9 cellular contexts compared by ENCODE assay signal in the genomic region with DNA sequence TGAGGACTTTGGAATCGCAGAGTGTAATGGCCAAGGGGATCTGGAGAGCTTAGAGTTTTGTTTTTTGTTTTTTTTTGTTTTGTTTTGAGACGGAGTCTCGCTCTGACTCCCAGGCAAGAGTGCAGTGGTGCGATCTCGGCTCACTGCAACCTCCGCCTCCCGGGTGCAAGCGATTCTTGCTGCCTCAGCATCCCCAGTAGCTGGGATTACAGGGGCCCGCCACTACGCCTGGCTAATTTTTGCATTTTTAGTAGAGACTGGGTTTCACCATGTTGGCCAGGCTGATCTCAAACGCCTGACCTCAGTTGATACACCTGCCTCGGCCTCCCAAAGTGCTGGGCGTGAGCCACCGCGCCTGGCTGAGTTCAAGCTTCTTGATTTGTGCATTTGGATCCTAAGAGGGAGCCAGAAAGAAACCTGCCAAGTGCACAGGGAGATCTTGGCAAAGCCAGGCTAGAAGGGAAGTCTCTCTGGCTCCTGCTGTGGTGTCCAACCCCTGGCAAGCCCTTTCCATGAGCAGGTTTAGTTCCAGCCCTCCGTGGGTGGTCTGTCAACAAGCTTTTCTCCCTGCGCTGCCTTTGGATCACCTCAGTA. TPM values are rescaled to one million over a fixed set of nuclear protein-coding genes. Genes with fewer than 3 reads are reported as not detected.
DNase-seq lines count a peak whose midpoint lies in the region; ATAC-seq and TF ChIP-seq lines count a peak whose summit lies in the region.
"Had no signal": no experiment of that assay in that cellular context is flagged by ENCODE, and none has a peak within 500 bp of the region (broad histone marks: within the 10 kb centered on the region; RNA-seq: fewer than 3 reads in every experiment).

No MANE protein-coding gene starts in this region.

- H3K9me3 ChIP-seq in naive thymus-derived CD4-positive, alpha-beta T cell (ENCODE audit: control insufficient read depth in 2 of 3, low read length in 3 of 3): peaks cover 0 to 14% (median 0%) of the 10 kb centered on the region in 3 experiments

- no peak overlapping the region for H3K27ac Mint-ChIP-seq in activated naive CD4-positive, alpha-beta T cell treated with anti-CD3 and anti-CD28 coated beads for 36 hours
- peak overlapping the region in 3 of 9 donors; percentile 57 to 86 (median 63) for H3K27ac Mint-ChIP-seq in naive thymus-derived CD4-positive, alpha-beta T cell

- 34% methylated on average over 17 of the region's 17 CpGs for WGBS in urinary bladder

- CTCF ChIA-PET in activated naive CD4-positive, alpha-beta T cell treated with anti-CD3 and anti-CD28 coated beads for 36 hours (lab: Charles Lee): interaction anchor here (0.7 kb wide), 1 partner anchor 15 kb away, joined by 3 read pairs; no protein-coding TSS in a partner anchor
- CTCF ChIA-PET in naive thymus-derived CD4-positive, alpha-beta T cell (lab: Charles Lee): interaction anchor here (0.6 kb wide), 1 partner anchor 9 kb away, joined by 3 read pairs; no protein-coding TSS in a partner anchor

- no peak for ATAC-seq in naive thymus-derived CD4-positive, alpha-beta T cell
- no peak for ATAC-seq in GM18907 (IDR thresholded peaks at IDR 0.05; ENCODE audit: unreplicated experiment)

- no peaks in the 10 kb centered on the region for H3K36me3 ChIP-seq in naive thymus-derived CD4-positive, alpha-beta T cell (ENCODE audit: control insufficient read depth in 2 of 3, insufficient read depth in 3 of 3, low read length in 3 of 3)
- H3K36me3 ChIP-seq in urinary bladder (ENCODE audit: insufficient read depth): no peaks in the 10 kb centered on the region

- H3K27me3 Mint-ChIP-seq in activated naive CD4-positive, alpha-beta T cell treated with anti-CD3 and anti-CD28 coated beads for 36 hours (ENCODE audit: low read depth): peaks cover 22% of the 10 kb centered on the region
- peaks cover 25 to 46% (median 32%) of the 10 kb centered on the region in 5 donors for H3K27me3 Mint-ChIP-seq in naive thymus-derived CD4-positive, alpha-beta T cell

- H3K4me3 ChIP-seq in epithelial cell of esophagus (ENCODE audit: low read length): peak overlapping the region; percentile 44
- H3K4me3 ChIP-seq in naive thymus-derived CD4-positive, alpha-beta T cell (ENCODE audit: low read length): peak overlapping the region; percentile 43
- peak overlapping the region; percentile 49 for H3K4me3 ChIP-seq in urinary bladder (ENCODE audit: low read depth, low read length)

- peaks cover 5% of the 10 kb centered on the region for H3K4me1 Mint-ChIP-seq in activated naive CD4-positive, alpha-beta T cell treated with anti-CD3 and anti-CD28 coated beads for 36 hours (ENCODE audit: low read depth)
- peaks cover 0 to 29% (median 11%) of the 10 kb centered on the region in 7 donors for H3K4me1 Mint-ChIP-seq in naive thymus-derived CD4-positive, alpha-beta T cell

- POLR2A ChIA-PET in naive thymus-derived CD4-positive, alpha-beta T cell (lab: Charles Lee): no interaction called here

- TF ChIP-seq CTCF in epithelial cell of esophagus (IDR thresholded peaks at IDR 0.05; ENCODE audit: insufficient read depth, low read depth, low read length, missing control alignments): no peak

- H3K27me3 ChIP-seq in naive thymus-derived CD4-positive, alpha-beta T cell (ENCODE audit: control insufficient read depth in 2 of 2, insufficient read depth in 2 of 2, low read length in 2 of 2): no peaks in the 10 kb centered on the region

- H3K4me1 ChIP-seq in naive thymus-derived CD4-positive, alpha-beta T cell (ENCODE audit: control insufficient read depth in 2 of 2, insufficient read depth in 2 of 2, low read length in 2 of 2): no peaks in the 10 kb centered on the region
- no peaks in the 10 kb centered on the region for H3K4me1 ChIP-seq in urinary bladder (ENCODE audit: insufficient read depth)

- DNase-seq in activated naive CD4-positive, alpha-beta T cell treated with anti-CD3 and anti-CD28 coated beads for 36 hours: no peak
- no peak for DNase-seq in activated naive CD4-positive, alpha-beta T cell treated with Interleukin-2 at 50 U/mL for 16 hours
- DNase-seq in epithelial cell of esophagus (ENCODE audit: low read depth): no peak
- no peak for DNase-seq in naive thymus-derived CD4-positive, alpha-beta T cell
- no peak for DNase-seq in stimulated activated naive CD4-positive, alpha-beta T cell treated with Interleukin-2 at 50 U/mL for 16 hours (lab: John Stamatoyannopoulos, UW)
- DNase-seq in NCI-H2107 treated with DMSO at 0.1 percent for 48 hours (lab: John Stamatoyannopoulos, UW; ENCODE audit: unreplicated experiment): no peak
- DNase-seq: foreskin melanocyte had no signal

- peaks cover 18% of the 10 kb centered on the region for H3K9me3 Mint-ChIP-seq in activated naive CD4-positive, alpha-beta T cell treated with anti-CD3 and anti-CD28 coated beads for 36 hours
- H3K9me3 Mint-ChIP-seq in naive thymus-derived CD4-positive, alpha-beta T cell: peaks cover 0 to 20% (median 10%) of the 10 kb centered on the region in 11 donors

- H3K27ac ChIP-seq in naive thymus-derived CD4-positive, alpha-beta T cell (ENCODE audit: low read depth, low read length): no peak overlapping the region
- H3K27ac ChIP-seq in urinary bladder (ENCODE audit: low read depth): no peak overlapping the region

- peaks cover 18% of the 10 kb centered on the region for H3K36me3 Mint-ChIP-seq in activated naive CD4-positive, alpha-beta T cell treated with anti-CD3 and anti-CD28 coated beads for 36 hours (ENCODE audit: low read depth)
- peaks cover 4 to 20% (median 13%) of the 10 kb centered on the region in 5 donors for H3K36me3 Mint-ChIP-seq in naive thymus-derived CD4-positive, alpha-beta T cell

- intact Hi-C loops in activated naive CD4-positive, alpha-beta T cell treated with anti-CD3 and anti-CD28 coated beads for 36 hours (cut with micrococcal nuclease): no loop called here
- intact Hi-C loops in naive thymus-derived CD4-positive, alpha-beta T cell (cut with micrococcal nuclease): no loop called here

- H3K4me3 Mint-ChIP-seq in activated naive CD4-positive, alpha-beta T cell treated with anti-CD3 and anti-CD28 coated beads for 36 hours: peak overlapping the region; percentile 25
- peak overlapping the region; percentile 70 to 93 (median 80) for H3K4me3 Mint-ChIP-seq in naive thymus-derived CD4-positive, alpha-beta T cell

RNA-seq across cellular contexts. Expression of gene FAAH, which starts 0.9 kb away (rescaled TPM):
- total RNA-seq in activated naive CD4-positive, alpha-beta T cell treated with anti-CD3 and anti-CD28 coated beads for 36 hours: 1 to 10 TPM; 3.8 to 4.8 TPM
- 10 to 100 TPM in 2 of 5 experiments, 1 to 10 TPM in 3; 3.8 to 17.1 (median 8.5) TPM for total RNA-seq in naive thymus-derived CD4-positive, alpha-beta T cell
- polyA plus RNA-seq in naive thymus-derived CD4-positive, alpha-beta T cell: 1 to 10 TPM; 1.6 to 4.3 TPM
- 6.9 TPM for total RNA-seq in urinary bladder
- 10.6 TPM for polyA plus RNA-seq in urinary bladder

RNA-seq across cellular contexts. Expression of gene NSUN4, which starts 54.4 kb away (rescaled TPM):
- 10 to 100 TPM; 33.6 to 37.8 TPM for total RNA-seq in activated naive CD4-positive, alpha-beta T cell treated with anti-CD3 and anti-CD28 coated beads for 36 hours
- total RNA-seq in naive thymus-derived CD4-positive, alpha-beta T cell: 10 to 100 TPM; 27.1 to 30.7 (median 29.0) TPM
- 10 to 100 TPM; 10.2 to 17.3 TPM for polyA plus RNA-seq in naive thymus-derived CD4-positive, alpha-beta T cell
- 15.9 TPM for total RNA-seq in urinary bladder
- 16.7 TPM for polyA plus RNA-seq in urinary bladder
